Comparison of ENCODE assay signal across 9 cellular contexts in genomic region chr9:137128158-137129088, GRCh38. TPM values are rescaled to one million over a fixed set of nuclear protein-coding genes. Genes with fewer than 3 reads are reported as not detected.
DNase-seq lines count a peak whose midpoint lies in the region; ATAC-seq and TF ChIP-seq lines count a peak whose summit lies in the region.
"Had no signal": no experiment of that assay in that cellular context is flagged by ENCODE, and none has a peak within 500 bp of the region (broad histone marks: within the 10 kb centered on the region; RNA-seq: fewer than 3 reads in every experiment).

No MANE protein-coding gene starts in this region.

- peaks cover 0 to 6% (median 0%) of the 10 kb centered on the region in 3 donors for H3K36me3 Mint-ChIP-seq in CD8-positive, alpha-beta memory T cell
- peaks cover 9% of the 10 kb centered on the region for H3K36me3 Mint-ChIP-seq in activated naive CD8-positive, alpha-beta T cell treated with anti-CD3 and anti-CD28 coated beads for 36 hours
- no peaks in the 10 kb centered on the region for H3K36me3 Mint-ChIP-seq in memory B cell

- peaks cover 0 to 3% (median 0%) of the 10 kb centered on the region in 5 donors for H3K9me3 Mint-ChIP-seq in CD8-positive, alpha-beta memory T cell
- H3K9me3 Mint-ChIP-seq in activated naive CD8-positive, alpha-beta T cell treated with anti-CD3 and anti-CD28 coated beads for 36 hours = no peaks in the 10 kb centered on the region
- H3K9me3 Mint-ChIP-seq in memory B cell = no peaks in the 10 kb centered on the region

- intact Hi-C loops in upper lobe of right lung (cut with DNase I) = no loop called here

- CTCF ChIA-PET in CD8-positive, alpha-beta memory T cell (lab: Charles Lee) = interaction anchor here (0.7 to 2.9 kb wide), 9 partner anchors 33 to 134 kb away, joined by 3 to 14 read pairs (median 6); partner anchors contain the start of genes NELFB, RNF224 and SAPCD2

- peak in 1 of 5 donors; percentile 42 for DNase-seq in CD8-positive, alpha-beta memory T cell
- DNase-seq in activated naive CD8-positive, alpha-beta T cell treated with anti-CD3 and anti-CD28 coated beads for 36 hours = no peak
- no peak for DNase-seq in memory B cell (ENCODE audit: low spot score in 2 of 2)
- DNase-seq in upper lobe of right lung = no peak
- DNase-seq in cerebellar cortex (ENCODE audit: low spot score) = no peak
- DNase-seq in NCI-H748 treated with DMSO at 0.1 percent for 48 hours (lab: John Stamatoyannopoulos, UW) = no peak

- peak overlapping the region; percentile 78 for H3K4me3 ChIP-seq in CD8-positive, alpha-beta memory T cell (ENCODE audit: low read length)
- H3K4me3 ChIP-seq in upper lobe of right lung = peak overlapping the region; percentile 77

- no peaks in the 10 kb centered on the region for H3K27me3 ChIP-seq in CD8-positive, alpha-beta memory T cell (ENCODE audit: insufficient read depth, low read length, poor library complexity, severe bottlenecking)
- no peaks in the 10 kb centered on the region for H3K27me3 ChIP-seq in upper lobe of right lung

- peak overlapping the region; percentile 81 for H3K27ac ChIP-seq in CD8-positive, alpha-beta memory T cell (ENCODE audit: low read depth, low read length)
- H3K27ac ChIP-seq in upper lobe of right lung = peak overlapping the region; percentile 85

- H3K27ac Mint-ChIP-seq in CD8-positive, alpha-beta memory T cell = peak overlapping the region; percentile 92 to 98 (median 96)
- H3K27ac Mint-ChIP-seq in activated naive CD8-positive, alpha-beta T cell treated with anti-CD3 and anti-CD28 coated beads for 36 hours = peak overlapping the region; percentile 92
- peak overlapping the region; percentile 94 for H3K27ac Mint-ChIP-seq in memory B cell

- POLR2A ChIA-PET in CD8-positive, alpha-beta memory T cell (lab: Charles Lee) = interaction anchor here (0.6 to 1.8 kb wide), 12 partner anchors 15 to 162 kb away, joined by 3 to 13 read pairs (median 8); partner anchors contain the start of genes MAN1B1, RNF208, TPRN and TUBB4B

- peak overlapping the region; percentile 79 to 94 (median 89) for H3K4me3 Mint-ChIP-seq in CD8-positive, alpha-beta memory T cell
- H3K4me3 Mint-ChIP-seq in activated naive CD8-positive, alpha-beta T cell treated with anti-CD3 and anti-CD28 coated beads for 36 hours = peak overlapping the region; percentile 96
- H3K4me3 Mint-ChIP-seq in memory B cell = peak overlapping the region; percentile 94

- peaks cover 25% of the 10 kb centered on the region for H3K4me1 ChIP-seq in CD8-positive, alpha-beta memory T cell (ENCODE audit: insufficient read depth, low read length)
- H3K4me1 ChIP-seq in upper lobe of right lung = peaks cover 26% of the 10 kb centered on the region

- peak; percentile 7 for ATAC-seq in HG03432 (IDR thresholded peaks at IDR 0.05; ENCODE audit: unreplicated experiment)
- no peak for ATAC-seq in memory B cell (ENCODE audit: low read depth)
- no peak for ATAC-seq in upper lobe of right lung
- no peak for ATAC-seq in HG03135 (IDR thresholded peaks at IDR 0.05; ENCODE audit: unreplicated experiment)

- H3K27me3 Mint-ChIP-seq in CD8-positive, alpha-beta memory T cell = peaks cover 5 to 11% of the 10 kb centered on the region in 2 donors
- peaks cover 20% of the 10 kb centered on the region for H3K27me3 Mint-ChIP-seq in activated naive CD8-positive, alpha-beta T cell treated with anti-CD3 and anti-CD28 coated beads for 36 hours
- H3K27me3 Mint-ChIP-seq in memory B cell = no peaks in the 10 kb centered on the region

- no peaks in the 10 kb centered on the region for H3K36me3 ChIP-seq in CD8-positive, alpha-beta memory T cell (ENCODE audit: insufficient read depth, low read length)
- no peaks in the 10 kb centered on the region for H3K36me3 ChIP-seq in upper lobe of right lung

- H3K9me3 ChIP-seq in CD8-positive, alpha-beta memory T cell (ENCODE audit: low read length) = no peaks in the 10 kb centered on the region
- no peaks in the 10 kb centered on the region for H3K9me3 ChIP-seq in upper lobe of right lung

- TF ChIP-seq CTCF in upper lobe of right lung (IDR thresholded peaks at IDR 0.05) = no peak

- peaks cover 27 to 36% (median 30%) of the 10 kb centered on the region in 3 donors for H3K4me1 Mint-ChIP-seq in CD8-positive, alpha-beta memory T cell
- peaks cover 22% of the 10 kb centered on the region for H3K4me1 Mint-ChIP-seq in activated naive CD8-positive, alpha-beta T cell treated with anti-CD3 and anti-CD28 coated beads for 36 hours
- peaks cover 26% of the 10 kb centered on the region for H3K4me1 Mint-ChIP-seq in memory B cell

RNA-seq across cellular contexts. Expression of gene GRIN1, which starts 10.5 kb away (rescaled TPM):
- not detected for total RNA-seq in CD8-positive, alpha-beta memory T cell
- polyA plus RNA-seq in CD8-positive, alpha-beta memory T cell = not detected
- total RNA-seq in activated naive CD8-positive, alpha-beta T cell treated with anti-CD3 and anti-CD28 coated beads for 36 hours = not detected
- 0.64 TPM for total RNA-seq in upper lobe of right lung
- total RNA-seq: HT1080 had no signal

RNA-seq across cellular contexts. Expression of gene DPP7, which starts 13.9 kb away (rescaled TPM):
- total RNA-seq in CD8-positive, alpha-beta memory T cell = 100 to 1,000 TPM; 294 to 308 TPM
- polyA plus RNA-seq in CD8-positive, alpha-beta memory T cell = 158 TPM
- total RNA-seq in activated naive CD8-positive, alpha-beta T cell treated with anti-CD3 and anti-CD28 coated beads for 36 hours = 100 to 1,000 TPM; 267 to 289 TPM
- total RNA-seq in upper lobe of right lung = 183 TPM

RNA-seq across cellular contexts. Expression of gene LRRC26, which starts 41.4 kb away (rescaled TPM):
- total RNA-seq in CD8-positive, alpha-beta memory T cell = not detected
- polyA plus RNA-seq in CD8-positive, alpha-beta memory T cell = not detected
- not detected for total RNA-seq in activated naive CD8-positive, alpha-beta T cell treated with anti-CD3 and anti-CD28 coated beads for 36 hours
- total RNA-seq in upper lobe of right lung = not detected
- total RNA-seq: HT1080 had no signal

RNA-seq across cellular contexts. Expression of gene MAN1B1, which starts 41.6 kb away (rescaled TPM):
- 10 to 100 TPM; 31.9 to 32.7 TPM for total RNA-seq in CD8-positive, alpha-beta memory T cell
- 39.3 TPM for polyA plus RNA-seq in CD8-positive, alpha-beta memory T cell
- 10 to 100 TPM; 24.7 to 25.1 TPM for total RNA-seq in activated naive CD8-positive, alpha-beta T cell treated with anti-CD3 and anti-CD28 coated beads for 36 hours
- 39.4 TPM for total RNA-seq in upper lobe of right lung

RNA-seq across cellular contexts. Expression of gene TMEM210, which starts 43.4 kb away (rescaled TPM):
- not detected for total RNA-seq in CD8-positive, alpha-beta memory T cell
- polyA plus RNA-seq in CD8-positive, alpha-beta memory T cell = not detected
- total RNA-seq in activated naive CD8-positive, alpha-beta T cell treated with anti-CD3 and anti-CD28 coated beads for 36 hours = not detected
- not detected for total RNA-seq in upper lobe of right lung
- total RNA-seq: HT1080 had no signal
